ENCODE assay signal across 8 cellular contexts in the genomic region with DNA sequence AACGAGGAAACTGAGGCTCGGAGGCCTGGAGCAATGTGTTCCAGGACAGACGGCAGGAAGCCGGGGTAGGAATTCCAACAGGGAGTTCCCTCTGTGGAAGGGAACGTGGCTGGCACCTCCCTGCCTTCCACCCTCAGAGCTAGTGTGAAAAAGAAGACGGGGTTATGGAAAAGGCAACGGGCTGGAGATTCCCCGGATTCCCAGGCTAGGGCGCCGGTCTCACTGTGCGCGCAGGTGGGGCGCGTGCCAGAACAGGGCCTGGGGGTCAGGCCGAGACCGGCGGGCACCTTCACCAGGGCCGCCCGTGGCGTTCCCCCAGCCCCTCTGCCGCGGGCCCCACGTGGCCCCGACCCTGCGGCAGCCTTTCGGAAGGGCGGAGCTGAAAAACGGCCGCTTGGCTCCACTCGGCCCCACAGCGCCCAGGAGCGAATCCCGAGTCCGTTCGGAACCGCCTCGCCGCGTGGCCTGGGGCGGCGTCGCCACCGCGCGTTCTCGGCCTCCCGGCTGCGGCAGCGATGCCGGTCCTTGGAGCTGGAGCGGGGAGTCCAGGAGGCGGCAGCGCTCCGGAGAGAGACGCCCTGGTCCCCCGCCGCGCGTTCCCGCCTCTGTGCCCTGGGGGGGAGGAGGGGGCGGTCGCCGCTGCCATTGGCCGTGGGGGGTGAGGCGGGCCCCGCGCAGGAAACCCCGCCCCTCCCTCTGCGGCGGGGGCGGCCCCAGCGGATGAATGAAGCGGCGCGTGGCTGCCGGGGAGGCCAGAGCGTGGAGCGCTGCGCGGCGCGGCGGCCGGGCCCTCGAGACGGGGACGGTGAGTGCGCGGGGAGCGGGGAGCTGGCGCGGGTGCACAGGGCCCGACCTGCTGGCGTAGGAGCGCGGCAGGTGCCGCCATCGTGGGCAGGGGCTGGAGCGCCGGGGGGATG. TPM values are rescaled to one million over a fixed set of nuclear protein-coding genes. Genes with fewer than 3 reads are reported as not detected.
DNase-seq lines count a peak whose midpoint lies in the region; ATAC-seq and TF ChIP-seq lines count a peak whose summit lies in the region.

A gene with protein sequence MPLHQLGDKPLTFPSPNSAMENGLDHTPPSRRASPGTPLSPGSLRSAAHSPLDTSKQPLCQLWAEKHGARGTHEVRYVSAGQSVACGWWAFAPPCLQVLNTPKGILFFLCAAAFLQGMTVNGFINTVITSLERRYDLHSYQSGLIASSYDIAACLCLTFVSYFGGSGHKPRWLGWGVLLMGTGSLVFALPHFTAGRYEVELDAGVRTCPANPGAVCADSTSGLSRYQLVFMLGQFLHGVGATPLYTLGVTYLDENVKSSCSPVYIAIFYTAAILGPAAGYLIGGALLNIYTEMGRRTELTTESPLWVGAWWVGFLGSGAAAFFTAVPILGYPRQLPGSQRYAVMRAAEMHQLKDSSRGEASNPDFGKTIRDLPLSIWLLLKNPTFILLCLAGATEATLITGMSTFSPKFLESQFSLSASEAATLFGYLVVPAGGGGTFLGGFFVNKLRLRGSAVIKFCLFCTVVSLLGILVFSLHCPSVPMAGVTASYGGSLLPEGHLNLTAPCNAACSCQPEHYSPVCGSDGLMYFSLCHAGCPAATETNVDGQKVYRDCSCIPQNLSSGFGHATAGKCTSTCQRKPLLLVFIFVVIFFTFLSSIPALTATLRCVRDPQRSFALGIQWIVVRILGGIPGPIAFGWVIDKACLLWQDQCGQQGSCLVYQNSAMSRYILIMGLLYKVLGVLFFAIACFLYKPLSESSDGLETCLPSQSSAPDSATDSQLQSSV (plus strand): TSS at position 755 of the 917 bp plus-strand sequence. CDS start 13,952 bp downstream, outside the sequence.

- H2BK12ac ChIP-seq in trophoblast cell (ENCODE audit: low read length) = no peak within 1 kb of the TSS

- H3K23ac ChIP-seq in trophoblast cell (ENCODE audit: low read length) = no peak within 1 kb of the TSS

- no peaks in the 10 kb centered on the region for H4K20me1 ChIP-seq in SK-N-SH (ENCODE audit: insufficient read depth)

- peak within 1 kb of the TSS in 1 of 2 experiments; percentile 74; a peak in 1 of 4 replicates for H3K27ac ChIP-seq in SK-N-SH (ENCODE audit: low read depth in 2 of 2, low read length in 1 of 2)
- no peak within 1 kb of the TSS for H3K27ac ChIP-seq in trophoblast cell (ENCODE audit: low read depth, low read length)

- no peaks in the 10 kb centered on the region for H3F3A ChIP-seq in SK-N-SH (replicated peaks; ENCODE audit: insufficient read depth)

- H3K14ac ChIP-seq in trophoblast cell (ENCODE audit: low read length) = no peak within 1 kb of the TSS

- H3K79me2 ChIP-seq in SK-N-SH (ENCODE audit: insufficient read depth) (no peaks in the 10 kb centered on the region), trophoblast cell (ENCODE audit: control insufficient read depth, insufficient read depth, low read length, poor library complexity) (no peaks in the 10 kb centered on the region)

- H3K9ac ChIP-seq in SK-N-SH (no peak within 1 kb of the TSS), trophoblast cell (ENCODE audit: low read length) (no peak within 1 kb of the TSS)

- peaks cover 2% of the 10 kb centered on the region for H3K79me1 ChIP-seq in trophoblast cell (ENCODE audit: low read length)

- no peaks in the 10 kb centered on the region for H3K9me3 Mint-ChIP-seq in activated naive CD4-positive, alpha-beta T cell treated with anti-CD3 and anti-CD28 coated beads, Interleukin-2, amount 10 ng/mL, durations not matched to agents 7 days and 5 days

- DNase-seq in DMS153 (lab: John Stamatoyannopoulos, UW) = peak; percentile 66
- DNase-seq in LoVo (ENCODE audit: low spot score) = peak; percentile 87
- peak; percentile 98 for DNase-seq in SK-N-SH
- peak; percentile 92 for DNase-seq in activated naive CD4-positive, alpha-beta T cell treated with anti-CD3 and anti-CD28 coated beads, Interleukin-2, amount 10 ng/mL, durations not matched to agents 7 days and 5 days
- DNase-seq in Right ventricle myocardium superior = peak; percentile 88
- DNase-seq in trophoblast cell = peak; percentile 49 to 76
- DNase-seq in ureter (ENCODE audit: low spot score) = no peak

- H3K4ac ChIP-seq in trophoblast cell (ENCODE audit: low read depth, low read length) = no peak within 1 kb of the TSS

- TF ChIP-seq RAD21 in SK-N-SH (IDR thresholded peaks at IDR 0.05; ENCODE audit: low read length) = no peak

- H3K27me3 ChIP-seq in SK-N-SH (ENCODE audit: insufficient read depth) = peaks cover 37% of the 10 kb centered on the region
- H3K27me3 ChIP-seq in trophoblast cell (ENCODE audit: insufficient read depth, low read length) = peaks cover 29% of the 10 kb centered on the region

- 31% methylated on average over 14 of the region's 100 CpGs for WGBS in SK-N-SH (ENCODE audit: low lambda C conversion rate)
- WGBS in trophoblast cell (ENCODE audit: extremely low coverage, insufficient coverage, insufficient read length) = no CpG with 5 or more reads among the region's 100 CpGs

- intact Hi-C loops in Right ventricle myocardium superior (cut with DNase I) = no loop called here

- ATAC-seq in GM21825 (IDR thresholded peaks at IDR 0.05; ENCODE audit: unreplicated experiment) (peak; percentile 63), Right ventricle myocardium superior (ENCODE audit: poor library complexity) (peak; percentile 87)

- H3K4me3 ChIP-seq in SK-N-SH (ENCODE audit: low read depth in 2 of 2, low read length in 1 of 2) (peak within 1 kb of the TSS; percentile 35 to 56; a peak in 3 of 4 replicates), trophoblast cell (ENCODE audit: low read depth, low read length) (peak within 1 kb of the TSS; percentile 25)

- peaks cover 46% of the 10 kb centered on the region for H3K4me1 Mint-ChIP-seq in activated naive CD4-positive, alpha-beta T cell treated with anti-CD3 and anti-CD28 coated beads, Interleukin-2, amount 10 ng/mL, durations not matched to agents 7 days and 5 days

- H3K4me2 ChIP-seq in SK-N-SH (peak within 1 kb of the TSS; percentile 71; the same call in 1 of the 2 replicates), trophoblast cell (ENCODE audit: low read length) (peak within 1 kb of the TSS; percentile 59)

- CTCF ChIA-PET in SK-N-SH (lab: Yijun Ruan, JAX) = interaction anchor here (0.9 to 4.8 kb wide), 7 partner anchors 12 to 232 kb away, joined by 3 to 30 read pairs (median 7); no protein-coding TSS in a partner anchor
- CTCF ChIA-PET in activated naive CD4-positive, alpha-beta T cell treated with anti-CD3 and anti-CD28 coated beads, Interleukin-2, amount 10 ng/mL, durations not matched to agents 7 days and 5 days (lab: Charles Lee) = interaction anchor here (0.6 to 2.1 kb wide), 6 partner anchors 9 to 163 kb away, joined by 3 to 8 read pairs (median 4); a partner anchor contains a TSS

- H3K18ac ChIP-seq in trophoblast cell (ENCODE audit: low read length) = no peak within 1 kb of the TSS

- POLR2A ChIA-PET in SK-N-SH (lab: Yijun Ruan, JAX) = interaction anchor here (0.7 to 2.5 kb wide), 6 partner anchors 9 to 233 kb away, joined by 3 to 16 read pairs (median 4); no protein-coding TSS in a partner anchor

- H2AK5ac ChIP-seq in trophoblast cell (ENCODE audit: low read length) = no peak within 1 kb of the TSS

- no peak within 1 kb of the TSS for H4K8ac ChIP-seq in trophoblast cell (ENCODE audit: low read depth, low read length)

- TF ChIP-seq CTCF in SK-N-SH (IDR thresholded peaks at IDR 0.05) = no peak

- H3K27ac Mint-ChIP-seq in activated naive CD4-positive, alpha-beta T cell treated with anti-CD3 and anti-CD28 coated beads, Interleukin-2, amount 10 ng/mL, durations not matched to agents 7 days and 5 days = peak within 1 kb of the TSS; percentile 86

- peaks cover 20% of the 10 kb centered on the region for H3K36me3 Mint-ChIP-seq in activated naive CD4-positive, alpha-beta T cell treated with anti-CD3 and anti-CD28 coated beads, Interleukin-2, amount 10 ng/mL, durations not matched to agents 7 days and 5 days

- no peaks in the 10 kb centered on the region for H3K36me3 ChIP-seq in SK-N-SH (replicated peaks in 1 of 2; ENCODE audit: control insufficient read depth in 1 of 2, insufficient read depth in 2 of 2, low read length in 1 of 2)
- no peaks in the 10 kb centered on the region for H3K36me3 ChIP-seq in trophoblast cell (ENCODE audit: control insufficient read depth in 1 of 2, insufficient read depth in 2 of 2, low read length in 2 of 2)

- no peak for TF ChIP-seq EP300 in SK-N-SH (IDR thresholded peaks at IDR 0.05; ENCODE audit: borderline replicate concordance in 1 of 2, low read depth in 1 of 2, low read length in 1 of 2)

- H4K12ac ChIP-seq in trophoblast cell (ENCODE audit: low read depth, low read length) = no peak within 1 kb of the TSS

- no peak within 1 kb of the TSS for H4K91ac ChIP-seq in trophoblast cell (ENCODE audit: low read depth, low read length)

- no peak within 1 kb of the TSS for H2BK5ac ChIP-seq in trophoblast cell (ENCODE audit: low read depth, low read length, poor library complexity)

- H3K9me2 ChIP-seq in SK-N-SH = no peaks in the 10 kb centered on the region

- 0 out of 2 replicates have a peak within 1 kb of the TSS, but pooled peaks have one; percentile 56 for H2AFZ ChIP-seq in SK-N-SH (ENCODE audit: low read depth)
- H2AFZ ChIP-seq in trophoblast cell (ENCODE audit: insufficient read depth, low read length, poor library complexity) = no peak within 1 kb of the TSS

- H3K9me3 ChIP-seq in SK-N-SH (no peaks in the 10 kb centered on the region), trophoblast cell (ENCODE audit: insufficient read depth, low read depth, low read length) (peaks cover 3% of the 10 kb centered on the region)

- H3K27me3 Mint-ChIP-seq in activated naive CD4-positive, alpha-beta T cell treated with anti-CD3 and anti-CD28 coated beads, Interleukin-2, amount 10 ng/mL, durations not matched to agents 7 days and 5 days = peaks cover 42% of the 10 kb centered on the region

- H3K4me1 ChIP-seq in SK-N-SH (ENCODE audit: control insufficient read depth in 1 of 2, insufficient read depth in 2 of 2, low read depth in 1 of 2, low read length in 1 of 2) (peaks cover 0 to 64% of the 10 kb centered on the region in 2 experiments; a peak in 2 of 4 replicates), trophoblast cell (ENCODE audit: control insufficient read depth in 1 of 2, insufficient read depth in 2 of 2, low read length in 2 of 2) (peaks cover 3 to 8% of the 10 kb centered on the region in 2 experiments)

- H2BK120ac ChIP-seq in trophoblast cell (ENCODE audit: insufficient read depth, low read length, poor library complexity) = no peak within 1 kb of the TSS

- peak within 1 kb of the TSS; percentile 88 for H3K4me3 Mint-ChIP-seq in activated naive CD4-positive, alpha-beta T cell treated with anti-CD3 and anti-CD28 coated beads, Interleukin-2, amount 10 ng/mL, durations not matched to agents 7 days and 5 days

TF ChIP-seq in SK-N-SH, 30 proteins besides CTCF, POLR2A, EP300 and RAD21 (continues in another document):
- TF ChIP-seq NRF1 (IDR thresholded peaks at IDR 0.05; ENCODE audit: low read depth, low read length) (peak; percentile 32; the same call in 1 of the 2 replicates), MXI1 (IDR thresholded peaks at IDR 0.05; ENCODE audit: low read depth, low read length) (peak; percentile 83)

RNA-seq across cellular contexts. Expression of the gene that starts here (rescaled TPM):
- polyA plus RNA-seq in SK-N-SH (2012; rRNA removed) = 0.33 and 0.36 TPM in 2 replicates
- polyA plus RNA-seq in SK-N-SH (2012; cell fraction: cytosol; rRNA removed) = 0.19 and 0.42 TPM in 2 replicates
- 0.55 and 0.91 TPM in 2 replicates for polyA plus RNA-seq in SK-N-SH (2012; cell fraction: nucleus; rRNA removed)
- total RNA-seq in Right ventricle myocardium superior (12.1 TPM), ureter (33.2 TPM)
- polyA plus RNA-seq in trophoblast cell (2013) = 63.6 and 64.8 TPM in 2 replicates

Comparison
In these comparisons a context has a peak if more than half of its experiments do, and no peak if none do; other contexts are left out.
1. Peak in DNase-seq, H3K4me3 ChIP-seq and H3K4me2 ChIP-seq in SK-N-SH; RNA of the gene not detected or under 1 TPM.